7 cellular contexts compared by ENCODE assay signal in the genomic region with DNA sequence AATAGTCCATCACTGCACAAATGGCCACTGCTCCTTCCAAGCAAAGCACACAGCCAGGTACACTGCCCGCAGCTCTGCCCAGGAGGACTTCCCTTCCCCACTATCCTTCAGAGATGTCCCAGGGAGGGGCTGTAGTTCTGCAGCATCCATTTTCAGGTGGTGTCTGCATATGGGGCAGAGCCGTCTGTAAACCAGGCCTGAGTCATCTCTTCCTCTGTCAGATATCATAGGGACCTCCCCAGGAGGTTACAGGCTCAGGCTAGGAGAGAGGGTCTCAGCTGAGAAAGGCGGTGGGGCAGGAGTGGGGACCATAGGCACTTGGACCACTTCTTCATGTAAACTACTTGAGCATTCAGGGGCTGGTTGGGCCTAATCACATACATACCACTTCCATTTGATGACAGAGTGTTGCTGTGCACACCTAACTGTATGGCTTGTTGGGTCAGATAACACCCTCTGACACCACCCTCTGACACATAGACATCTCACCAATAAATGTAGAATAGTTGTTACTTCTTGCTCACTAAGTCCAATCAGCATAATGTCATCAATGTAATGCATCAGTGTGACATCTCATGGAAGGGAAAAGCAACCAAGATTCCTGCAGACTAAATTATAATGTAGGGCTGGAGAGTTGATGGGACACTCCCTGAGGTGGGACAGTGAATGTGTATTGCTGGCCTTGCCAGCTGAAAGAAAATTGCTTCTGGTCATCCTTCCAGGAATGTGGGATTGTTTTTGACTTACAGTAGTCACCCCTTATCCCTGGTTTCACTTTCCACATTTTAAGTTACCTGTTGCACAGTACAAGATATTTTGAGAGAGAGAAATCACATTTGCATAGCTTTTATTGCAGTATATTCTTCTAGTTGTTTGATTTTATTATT. TPM values are rescaled to one million over a fixed set of nuclear protein-coding genes. Genes with fewer than 3 reads are reported as not detected.
"Had no signal": no experiment of that assay in that cellular context is flagged by ENCODE, and none has a peak within 500 bp of the region (broad histone marks: within the 10 kb centered on the region; RNA-seq: fewer than 3 reads in every experiment).

No MANE protein-coding gene starts in this region.

RNA-seq across cellular contexts. Expression of a gene that starts 40.6 kb away (rescaled TPM):
- total RNA-seq: activated B cell treated with CpG ODN at 0.5 μM for 24 hours; activated CD4-positive, alpha-beta memory T cell treated with anti-CD3 and anti-CD28 coated beads for 36 hours; activated CD8-positive, alpha-beta memory T cell treated with anti-CD3 and anti-CD28 coated beads for 36 hours; activated naive CD8-positive, alpha-beta T cell treated with anti-CD3 and anti-CD28 coated beads for 36 hours; activated T-helper 2 cell treated with anti-CD3 and anti-CD28 coated beads, Interferon-gamma antibody, Interleukin-2, Interleukin-4, amounts not matched to agents 10 μg/mL and 5 μg/mL and 100 μg/mL, durations not matched to agents 14 hours and 24 hours and 36 hours; RPMI7951; T-helper 17 cell had no signal
